In genomic region chr22:49905465-49905864, GRCh38 we compare ENCODE assay signal across 1 cellular context.
TF ChIP-seq lines count a peak whose summit lies in the region.

No MANE protein-coding gene starts in this region.

TF ChIP-seq in H1, 55 proteins besides CTCF, POLR2A, EP300 and RAD21:
- TF ChIP-seq HDAC6 (IDR thresholded peaks at IDR 0.05; ENCODE audit: low read depth, low read length) (no peak), NRF1 (IDR thresholded peaks at IDR 0.05; ENCODE audit: low read depth, low read length) (no peak), SP1 (IDR thresholded peaks at IDR 0.05; ENCODE audit: low read depth, low read length) (no peak), HDAC2 (IDR thresholded peaks at IDR 0.05; ENCODE audit: borderline replicate concordance in 1 of 2, low read depth in 2 of 2, low read length in 2 of 2) (no peak), BACH1 (IDR thresholded peaks at IDR 0.05; ENCODE audit: low read length) (no peak)
TF ChIP-seq in H1: peak in this region for 0.
